Comparison of ENCODE assay signal across 1 cellular context in the genomic region with DNA sequence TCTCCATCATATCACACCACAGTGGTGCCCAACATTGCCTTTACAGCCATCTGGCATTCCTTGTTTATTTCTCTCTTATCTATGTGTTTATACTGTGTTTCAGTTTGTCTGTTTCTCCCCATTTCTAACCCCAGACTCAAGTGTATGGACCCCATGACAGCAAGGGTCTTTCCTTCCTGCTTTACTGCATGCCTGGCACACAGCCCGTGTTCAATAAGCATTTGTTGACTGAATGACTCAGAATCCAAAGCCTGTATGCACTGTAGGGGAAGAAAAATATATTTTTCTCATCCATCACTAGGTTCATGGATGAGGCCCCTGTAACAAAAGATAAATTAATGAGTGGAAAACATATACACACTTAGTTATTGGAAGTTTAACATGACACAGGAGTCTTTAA.
TF ChIP-seq lines count a peak whose summit lies in the region.

No MANE protein-coding gene starts in this region.

TF ChIP-seq in HepG2, 621 proteins besides CTCF, POLR2A, EP300 and RAD21 (continued from another document and continues in another):
- TF ChIP-seq ZNF441 (CRISPR knock-in tag; IDR thresholded peaks at IDR 0.05; ENCODE audit: borderline replicate concordance), result no peak
- 0 out of 2 replicates have a peak, but pooled peaks have one; percentile 45 for TF ChIP-seq THAP11 (CRISPR knock-in tag; IDR thresholded peaks at IDR 0.05)
- TF ChIP-seq SMAD3 (CRISPR knock-in tag; IDR thresholded peaks at IDR 0.05), result peak; percentile 57; the same call in 1 of the 2 replicates
- TF ChIP-seq, protein P1, sequence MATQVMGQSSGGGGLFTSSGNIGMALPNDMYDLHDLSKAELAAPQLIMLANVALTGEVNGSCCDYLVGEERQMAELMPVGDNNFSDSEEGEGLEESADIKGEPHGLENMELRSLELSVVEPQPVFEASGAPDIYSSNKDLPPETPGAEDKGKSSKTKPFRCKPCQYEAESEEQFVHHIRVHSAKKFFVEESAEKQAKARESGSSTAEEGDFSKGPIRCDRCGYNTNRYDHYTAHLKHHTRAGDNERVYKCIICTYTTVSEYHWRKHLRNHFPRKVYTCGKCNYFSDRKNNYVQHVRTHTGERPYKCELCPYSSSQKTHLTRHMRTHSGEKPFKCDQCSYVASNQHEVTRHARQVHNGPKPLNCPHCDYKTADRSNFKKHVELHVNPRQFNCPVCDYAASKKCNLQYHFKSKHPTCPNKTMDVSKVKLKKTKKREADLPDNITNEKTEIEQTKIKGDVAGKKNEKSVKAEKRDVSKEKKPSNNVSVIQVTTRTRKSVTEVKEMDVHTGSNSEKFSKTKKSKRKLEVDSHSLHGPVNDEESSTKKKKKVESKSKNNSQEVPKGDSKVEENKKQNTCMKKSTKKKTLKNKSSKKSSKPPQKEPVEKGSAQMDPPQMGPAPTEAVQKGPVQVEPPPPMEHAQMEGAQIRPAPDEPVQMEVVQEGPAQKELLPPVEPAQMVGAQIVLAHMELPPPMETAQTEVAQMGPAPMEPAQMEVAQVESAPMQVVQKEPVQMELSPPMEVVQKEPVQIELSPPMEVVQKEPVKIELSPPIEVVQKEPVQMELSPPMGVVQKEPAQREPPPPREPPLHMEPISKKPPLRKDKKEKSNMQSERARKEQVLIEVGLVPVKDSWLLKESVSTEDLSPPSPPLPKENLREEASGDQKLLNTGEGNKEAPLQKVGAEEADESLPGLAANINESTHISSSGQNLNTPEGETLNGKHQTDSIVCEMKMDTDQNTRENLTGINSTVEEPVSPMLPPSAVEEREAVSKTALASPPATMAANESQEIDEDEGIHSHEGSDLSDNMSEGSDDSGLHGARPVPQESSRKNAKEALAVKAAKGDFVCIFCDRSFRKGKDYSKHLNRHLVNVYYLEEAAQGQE (IDR thresholded peaks at IDR 0.05; ENCODE audit: borderline replicate concordance in 1 of 2, low read depth in 1 of 2, low read length in 2 of 2), result no peak
- TF ChIP-seq SOX6 (IDR thresholded peaks at IDR 0.05), result no peak
- peak; percentile 48; the same call in 1 of the 2 replicates for TF ChIP-seq SOX6 (CRISPR knock-in tag; IDR thresholded peaks at IDR 0.05)
- TF ChIP-seq ETV5 (CRISPR knock-in tag; IDR thresholded peaks at IDR 0.05; ENCODE audit: borderline replicate concordance), result peak; percentile 82; the same call in 1 of the 2 replicates
- no peak for TF ChIP-seq GABPA (IDR thresholded peaks at IDR 0.05; ENCODE audit: low read depth, low read length)
- peak; percentile 10; the same call in 1 of the 2 replicates for TF ChIP-seq GABPA (CRISPR knock-in tag; IDR thresholded peaks at IDR 0.05; ENCODE audit: low read depth)
- no peak for TF ChIP-seq ZBTB38 (CRISPR knock-in tag; IDR thresholded peaks at IDR 0.05)
- TF ChIP-seq FOSL1 (CRISPR knock-in tag; IDR thresholded peaks at IDR 0.05; ENCODE audit: borderline replicate concordance), result peak; percentile 93
- no peak for TF ChIP-seq GZF1 (CRISPR knock-in tag; IDR thresholded peaks at IDR 0.05)
- peak; percentile 87 for TF ChIP-seq ELF3 (CRISPR knock-in tag; IDR thresholded peaks at IDR 0.05)
- TF ChIP-seq MIXL1 (CRISPR knock-in tag; IDR thresholded peaks at IDR 0.05), result peak; percentile 62; the same call in 1 of the 2 replicates
- TF ChIP-seq, protein P2, sequence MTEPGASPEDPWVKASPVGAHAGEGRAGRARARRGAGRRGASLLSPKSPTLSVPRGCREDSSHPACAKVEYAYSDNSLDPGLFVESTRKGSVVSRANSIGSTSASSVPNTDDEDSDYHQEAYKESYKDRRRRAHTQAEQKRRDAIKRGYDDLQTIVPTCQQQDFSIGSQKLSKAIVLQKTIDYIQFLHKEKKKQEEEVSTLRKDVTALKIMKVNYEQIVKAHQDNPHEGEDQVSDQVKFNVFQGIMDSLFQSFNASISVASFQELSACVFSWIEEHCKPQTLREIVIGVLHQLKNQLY (CRISPR knock-in tag; IDR thresholded peaks at IDR 0.05), result 0 out of 2 replicates have a peak, but pooled peaks have one; percentile 61
- TF ChIP-seq ZNF143 (CRISPR knock-in tag; IDR thresholded peaks at IDR 0.05), result no peak
- TF ChIP-seq RCOR2 (CRISPR knock-in tag; IDR thresholded peaks at IDR 0.05), result 0 out of 2 replicates have a peak, but pooled peaks have one; percentile 25
- no peak for TF ChIP-seq SP2 (CRISPR knock-in tag; IDR thresholded peaks at IDR 0.05)
- TF ChIP-seq, protein P3, sequence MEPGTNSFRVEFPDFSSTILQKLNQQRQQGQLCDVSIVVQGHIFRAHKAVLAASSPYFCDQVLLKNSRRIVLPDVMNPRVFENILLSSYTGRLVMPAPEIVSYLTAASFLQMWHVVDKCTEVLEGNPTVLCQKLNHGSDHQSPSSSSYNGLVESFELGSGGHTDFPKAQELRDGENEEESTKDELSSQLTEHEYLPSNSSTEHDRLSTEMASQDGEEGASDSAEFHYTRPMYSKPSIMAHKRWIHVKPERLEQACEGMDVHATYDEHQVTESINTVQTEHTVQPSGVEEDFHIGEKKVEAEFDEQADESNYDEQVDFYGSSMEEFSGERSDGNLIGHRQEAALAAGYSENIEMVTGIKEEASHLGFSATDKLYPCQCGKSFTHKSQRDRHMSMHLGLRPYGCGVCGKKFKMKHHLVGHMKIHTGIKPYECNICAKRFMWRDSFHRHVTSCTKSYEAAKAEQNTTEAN (CRISPR knock-in tag; conservative IDR thresholded peaks at IDR 0.05), result no peak
- no peak for TF ChIP-seq ZNF788 (CRISPR knock-in tag; IDR thresholded peaks at IDR 0.05; ENCODE audit: borderline replicate concordance)
- TF ChIP-seq ZNF337 (CRISPR knock-in tag; IDR thresholded peaks at IDR 0.05; ENCODE audit: borderline replicate concordance, low read depth), result no peak
- no peak for TF ChIP-seq ZNF841 (CRISPR knock-in tag; IDR thresholded peaks at IDR 0.05; ENCODE audit: borderline replicate concordance)
- TF ChIP-seq, protein P4, sequence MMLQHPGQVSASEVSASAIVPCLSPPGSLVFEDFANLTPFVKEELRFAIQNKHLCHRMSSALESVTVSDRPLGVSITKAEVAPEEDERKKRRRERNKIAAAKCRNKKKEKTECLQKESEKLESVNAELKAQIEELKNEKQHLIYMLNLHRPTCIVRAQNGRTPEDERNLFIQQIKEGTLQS (CRISPR knock-in tag; IDR thresholded peaks at IDR 0.05), result peak; percentile 72
- TF ChIP-seq, protein P5, sequence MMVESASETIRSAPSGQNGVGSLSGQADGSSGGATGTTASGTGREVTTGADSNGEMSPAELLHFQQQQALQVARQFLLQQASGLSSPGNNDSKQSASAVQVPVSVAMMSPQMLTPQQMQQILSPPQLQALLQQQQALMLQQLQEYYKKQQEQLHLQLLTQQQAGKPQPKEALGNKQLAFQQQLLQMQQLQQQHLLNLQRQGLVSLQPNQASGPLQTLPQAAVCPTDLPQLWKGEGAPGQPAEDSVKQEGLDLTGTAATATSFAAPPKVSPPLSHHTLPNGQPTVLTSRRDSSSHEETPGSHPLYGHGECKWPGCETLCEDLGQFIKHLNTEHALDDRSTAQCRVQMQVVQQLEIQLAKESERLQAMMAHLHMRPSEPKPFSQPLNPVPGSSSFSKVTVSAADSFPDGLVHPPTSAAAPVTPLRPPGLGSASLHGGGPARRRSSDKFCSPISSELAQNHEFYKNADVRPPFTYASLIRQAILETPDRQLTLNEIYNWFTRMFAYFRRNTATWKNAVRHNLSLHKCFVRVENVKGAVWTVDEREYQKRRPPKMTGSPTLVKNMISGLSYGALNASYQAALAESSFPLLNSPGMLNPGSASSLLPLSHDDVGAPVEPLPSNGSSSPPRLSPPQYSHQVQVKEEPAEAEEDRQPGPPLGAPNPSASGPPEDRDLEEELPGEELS (CRISPR knock-in tag; IDR thresholded peaks at IDR 0.05), result peak; percentile 73
- TF ChIP-seq KDM6A (CRISPR knock-in tag; IDR thresholded peaks at IDR 0.05; ENCODE audit: low read depth), result no peak
- TF ChIP-seq FOXM1 (CRISPR knock-in tag; IDR thresholded peaks at IDR 0.05), result no peak
- no peak for TF ChIP-seq ZNF746 (CRISPR knock-in tag; IDR thresholded peaks at IDR 0.05)
- TF ChIP-seq PPARG (CRISPR knock-in tag; conservative IDR thresholded peaks at IDR 0.05), result 0 out of 2 replicates have a peak, but pooled peaks have one; percentile 19
- TF ChIP-seq ZFP36L2 (CRISPR knock-in tag; IDR thresholded peaks at IDR 0.05), result no peak
- no peak for TF ChIP-seq ZNF460 (CRISPR knock-in tag; IDR thresholded peaks at IDR 0.05; ENCODE audit: borderline replicate concordance)
- no peak for TF ChIP-seq ZNF709 (CRISPR knock-in tag; IDR thresholded peaks at IDR 0.05)
- TF ChIP-seq, protein P6, sequence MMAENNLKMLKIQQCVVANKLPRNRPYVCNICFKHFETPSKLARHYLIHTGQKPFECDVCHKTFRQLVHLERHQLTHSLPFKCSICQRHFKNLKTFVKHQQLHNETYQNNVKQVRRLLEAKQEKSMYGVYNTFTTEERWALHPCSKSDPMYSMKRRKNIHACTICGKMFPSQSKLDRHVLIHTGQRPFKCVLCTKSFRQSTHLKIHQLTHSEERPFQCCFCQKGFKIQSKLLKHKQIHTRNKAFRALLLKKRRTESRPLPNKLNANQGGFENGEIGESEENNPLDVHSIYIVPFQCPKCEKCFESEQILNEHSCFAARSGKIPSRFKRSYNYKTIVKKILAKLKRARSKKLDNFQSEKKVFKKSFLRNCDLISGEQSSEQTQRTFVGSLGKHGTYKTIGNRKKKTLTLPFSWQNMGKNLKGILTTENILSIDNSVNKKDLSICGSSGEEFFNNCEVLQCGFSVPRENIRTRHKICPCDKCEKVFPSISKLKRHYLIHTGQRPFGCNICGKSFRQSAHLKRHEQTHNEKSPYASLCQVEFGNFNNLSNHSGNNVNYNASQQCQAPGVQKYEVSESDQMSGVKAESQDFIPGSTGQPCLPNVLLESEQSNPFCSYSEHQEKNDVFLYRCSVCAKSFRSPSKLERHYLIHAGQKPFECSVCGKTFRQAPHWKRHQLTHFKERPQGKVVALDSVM (CRISPR knock-in tag; IDR thresholded peaks at IDR 0.05), result no peak
- peak; percentile 94 for TF ChIP-seq JUND (CRISPR knock-in tag; IDR thresholded peaks at IDR 0.05)
- TF ChIP-seq ZBTB7A (CRISPR knock-in tag; IDR thresholded peaks at IDR 0.05), result peak; percentile 73; the same call in 1 of the 2 replicates
- TF ChIP-seq AHR (CRISPR knock-in tag; IDR thresholded peaks at IDR 0.05), result no peak
- 0 out of 2 replicates have a peak, but pooled peaks have one; percentile 17 for TF ChIP-seq TBX2 (CRISPR knock-in tag; IDR thresholded peaks at IDR 0.05; ENCODE audit: borderline replicate concordance)
- 0 out of 2 replicates have a peak, but pooled peaks have one; percentile 28 for TF ChIP-seq KAT8 (CRISPR knock-in tag; IDR thresholded peaks at IDR 0.05)
- TF ChIP-seq ZFP36L1 (CRISPR knock-in tag; IDR thresholded peaks at IDR 0.05), result no peak
- TF ChIP-seq HNF4A (CRISPR knock-in tag; IDR thresholded peaks at IDR 0.05), result 0 out of 2 replicates have a peak, but pooled peaks have one; percentile 20
- 0 out of 2 replicates have a peak, but pooled peaks have one; percentile 43 for TF ChIP-seq ZKSCAN8 (CRISPR knock-in tag; IDR thresholded peaks at IDR 0.05; ENCODE audit: borderline replicate concordance)
- TF ChIP-seq ZBTB21 (CRISPR knock-in tag; IDR thresholded peaks at IDR 0.05), result no peak; the same call in 1 of the 2 replicates
- peak; percentile 93 for TF ChIP-seq ZBTB7B (CRISPR knock-in tag; IDR thresholded peaks at IDR 0.05)
- TF ChIP-seq ZNF124 (CRISPR knock-in tag; IDR thresholded peaks at IDR 0.05), result no peak
- no peak for TF ChIP-seq KLF6 (CRISPR knock-in tag; IDR thresholded peaks at IDR 0.05)
- TF ChIP-seq DMAP1 (CRISPR knock-in tag; IDR thresholded peaks at IDR 0.05), result no peak
- TF ChIP-seq ZNF644 (CRISPR knock-in tag; IDR thresholded peaks at IDR 0.05; ENCODE audit: low read depth), result peak; percentile 53; the same call in 1 of the 2 replicates
- peak; percentile 55; the same call in 1 of the 2 replicates for TF ChIP-seq HDAC2 (CRISPR knock-in tag; IDR thresholded peaks at IDR 0.05)
- no peak for TF ChIP-seq ADNP (CRISPR knock-in tag; IDR thresholded peaks at IDR 0.05)
- TF ChIP-seq TEAD3 (CRISPR knock-in tag; optimal IDR thresholded peaks at IDR 0.05; ENCODE audit: borderline replicate concordance), result peak; percentile 55
- no peak for TF ChIP-seq HOXD1 (CRISPR knock-in tag; IDR thresholded peaks at IDR 0.05)
- TF ChIP-seq NFE2 (CRISPR knock-in tag; IDR thresholded peaks at IDR 0.05), result no peak
- TF ChIP-seq PHF21A (CRISPR knock-in tag; IDR thresholded peaks at IDR 0.05), result peak; percentile 43; the same call in 1 of the 2 replicates
- TF ChIP-seq, protein P7, sequence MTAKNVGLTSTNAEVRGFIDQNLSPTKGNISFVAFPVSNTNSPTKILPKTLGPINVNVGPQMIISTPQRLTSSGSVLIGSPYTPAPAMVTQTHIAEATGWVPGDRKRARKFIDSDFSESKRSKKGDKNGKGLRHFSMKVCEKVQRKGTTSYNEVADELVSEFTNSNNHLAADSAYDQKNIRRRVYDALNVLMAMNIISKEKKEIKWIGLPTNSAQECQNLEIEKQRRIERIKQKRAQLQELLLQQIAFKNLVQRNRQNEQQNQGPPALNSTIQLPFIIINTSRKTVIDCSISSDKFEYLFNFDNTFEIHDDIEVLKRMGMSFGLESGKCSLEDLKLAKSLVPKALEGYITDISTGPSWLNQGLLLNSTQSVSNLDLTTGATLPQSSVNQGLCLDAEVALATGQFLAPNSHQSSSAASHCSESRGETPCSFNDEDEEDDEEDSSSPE (CRISPR knock-in tag; IDR thresholded peaks at IDR 0.05), result no peak
- no peak for TF ChIP-seq ZBTB3 (CRISPR knock-in tag; IDR thresholded peaks at IDR 0.05; ENCODE audit: borderline replicate concordance, low read depth)
- TF ChIP-seq, protein P8, sequence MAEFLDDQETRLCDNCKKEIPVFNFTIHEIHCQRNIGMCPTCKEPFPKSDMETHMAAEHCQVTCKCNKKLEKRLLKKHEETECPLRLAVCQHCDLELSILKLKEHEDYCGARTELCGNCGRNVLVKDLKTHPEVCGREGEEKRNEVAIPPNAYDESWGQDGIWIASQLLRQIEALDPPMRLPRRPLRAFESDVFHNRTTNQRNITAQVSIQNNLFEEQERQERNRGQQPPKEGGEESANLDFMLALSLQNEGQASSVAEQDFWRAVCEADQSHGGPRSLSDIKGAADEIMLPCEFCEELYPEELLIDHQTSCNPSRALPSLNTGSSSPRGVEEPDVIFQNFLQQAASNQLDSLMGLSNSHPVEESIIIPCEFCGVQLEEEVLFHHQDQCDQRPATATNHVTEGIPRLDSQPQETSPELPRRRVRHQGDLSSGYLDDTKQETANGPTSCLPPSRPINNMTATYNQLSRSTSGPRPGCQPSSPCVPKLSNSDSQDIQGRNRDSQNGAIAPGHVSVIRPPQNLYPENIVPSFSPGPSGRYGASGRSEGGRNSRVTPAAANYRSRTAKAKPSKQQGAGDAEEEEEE (CRISPR knock-in tag; IDR thresholded peaks at IDR 0.05; ENCODE audit: borderline replicate concordance), result no peak
- TF ChIP-seq, protein P9, sequence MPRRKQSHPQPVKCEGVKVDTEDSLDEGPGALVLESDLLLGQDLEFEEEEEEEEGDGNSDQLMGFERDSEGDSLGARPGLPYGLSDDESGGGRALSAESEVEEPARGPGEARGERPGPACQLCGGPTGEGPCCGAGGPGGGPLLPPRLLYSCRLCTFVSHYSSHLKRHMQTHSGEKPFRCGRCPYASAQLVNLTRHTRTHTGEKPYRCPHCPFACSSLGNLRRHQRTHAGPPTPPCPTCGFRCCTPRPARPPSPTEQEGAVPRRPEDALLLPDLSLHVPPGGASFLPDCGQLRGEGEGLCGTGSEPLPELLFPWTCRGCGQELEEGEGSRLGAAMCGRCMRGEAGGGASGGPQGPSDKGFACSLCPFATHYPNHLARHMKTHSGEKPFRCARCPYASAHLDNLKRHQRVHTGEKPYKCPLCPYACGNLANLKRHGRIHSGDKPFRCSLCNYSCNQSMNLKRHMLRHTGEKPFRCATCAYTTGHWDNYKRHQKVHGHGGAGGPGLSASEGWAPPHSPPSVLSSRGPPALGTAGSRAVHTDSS (CRISPR knock-in tag; conservative IDR thresholded peaks at IDR 0.05), result no peak
- TF ChIP-seq TARDBP (CRISPR knock-in tag; IDR thresholded peaks at IDR 0.05), result 0 out of 2 replicates have a peak, but pooled peaks have one; percentile 38
- TF ChIP-seq SOX13 (IDR thresholded peaks at IDR 0.05), result no peak
- TF ChIP-seq SOX13 (CRISPR knock-in tag; conservative IDR thresholded peaks at IDR 0.05 in 1 of 2, IDR thresholded peaks at IDR 0.05 in 1 of 2), result peak in 1 of 2 experiments; percentile 60; a peak in 2 of 4 replicates
